23 cellular contexts compared by ENCODE assay signal in genomic region chr4:141576585-141577110, GRCh38.
"Had no signal": no experiment of that assay in that cellular context is flagged by ENCODE, and none has a peak within 500 bp of the region (broad histone marks: within the 10 kb centered on the region; RNA-seq: fewer than 3 reads in every experiment).

No MANE protein-coding gene starts in this region.

- H3K9me3 ChIP-seq: Peyer's patch, SJCRH30, SK-N-SH had no signal

- H3K27ac ChIP-seq: brain microvascular endothelial cell, Peyer's patch, RWPE1, SJCRH30, VCaP had no signal

- H3K4me2 ChIP-seq: SK-N-SH had no signal

- H3K36me3 ChIP-seq: brain microvascular endothelial cell, Peyer's patch, SJCRH30 had no signal

- H3K27me3 ChIP-seq: brain microvascular endothelial cell, Peyer's patch, SJCRH30 had no signal

- ATAC-seq: activated T-cell treated with anti-CD3 and anti-CD28 coated beads, Interleukin-2, amount 50 U/mL, for 4 hours had no signal

- DNase-seq: activated CD4-positive, alpha-beta memory T cell treated with anti-CD3 and anti-CD28 coated beads for 36 hours; activated CD4-positive, alpha-beta T cell treated with anti-CD3 and anti-CD28 coated beads, Interleukin-2, amount 10 ng/mL, durations not matched to agents 7 days and 5 days; activated CD4-positive, CD25-positive, alpha-beta regulatory T cell; activated CD8-positive, alpha-beta memory T cell treated with anti-CD3 and anti-CD28 coated beads for 24 hours; activated gamma-delta T cell; activated naive CD4-positive, alpha-beta T cell treated with anti-CD3 and anti-CD28 coated beads for 36 hours; activated T-cell treated with anti-CD3 and anti-CD28 coated beads, Interleukin-2, amount 50 U/mL, for 4 hours; brain microvascular endothelial cell; Karpas-422; MM.1S; NCI-H1105; NCI-H1436; NCI-H1694 treated with DMSO at 0.1 percent for 48 hours; NCI-H2081; NCI-H510A treated with DMSO at 0.1 percent for 48 hours; NCI-H69; Peyer's patch; Right ventricle myocardium superior; SJCRH30; SK-N-SH; T-helper 1 cell had no signal

- H3K4me3 ChIP-seq: Peyer's patch, SJCRH30 had no signal

- H3K9ac ChIP-seq: SK-N-SH had no signal

- H3K4me1 ChIP-seq: Peyer's patch had no signal
